In the genomic region with DNA sequence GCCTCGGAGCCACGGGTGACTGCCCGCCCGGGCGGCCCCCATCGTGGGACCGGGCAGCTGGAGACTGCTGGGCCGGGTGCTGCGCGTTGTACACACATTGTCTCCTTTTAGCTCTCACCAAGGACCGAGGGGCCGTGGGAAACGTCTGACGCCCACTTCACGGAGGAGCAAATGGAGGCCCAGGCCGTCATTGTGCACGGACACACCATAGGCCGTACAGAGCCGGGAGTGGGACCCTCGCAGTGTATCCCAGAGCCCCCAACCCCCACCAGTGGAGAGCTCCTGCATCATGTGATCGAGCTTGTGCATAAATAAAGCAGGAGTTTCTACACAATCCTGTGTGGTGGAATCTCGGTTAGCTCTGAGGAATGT, we compare ENCODE assay signal across 8 cellular contexts. TPM values are rescaled to one million over a fixed set of nuclear protein-coding genes. Genes with fewer than 3 reads are reported as not detected.
DNase-seq lines count a peak whose midpoint lies in the region; ATAC-seq lines count a peak whose summit lies in the region.

No MANE protein-coding gene starts in this region.

- H3K4me1 Mint-ChIP-seq in effector memory CD8-positive, alpha-beta T cell (ENCODE audit: low read depth in 2 of 2), result peaks cover 10 to 19% of the 10 kb centered on the region in 2 donors

- H3K9me3 Mint-ChIP-seq in effector memory CD8-positive, alpha-beta T cell, result no peaks in the 10 kb centered on the region

- H3K27ac Mint-ChIP-seq in effector memory CD8-positive, alpha-beta T cell, result no peak overlapping the region

- no peaks in the 10 kb centered on the region for H3K27me3 Mint-ChIP-seq in effector memory CD8-positive, alpha-beta T cell

- ATAC-seq in effector memory CD8-positive, alpha-beta T cell (replicated peaks), result no peak

- H3K36me3 Mint-ChIP-seq in effector memory CD8-positive, alpha-beta T cell (ENCODE audit: insufficient read depth), result peaks cover 36% of the 10 kb centered on the region

- H3K4me3 Mint-ChIP-seq in effector memory CD8-positive, alpha-beta T cell, result peak overlapping the region; percentile 79 to 84

- DNase-seq in stimulated activated CD4-positive, alpha-beta T cell treated with anti-CD3 and anti-CD28 coated beads, Interleukin-15, amount 100 ng/mL, for 24 hours, result peak; percentile 32
- DNase-seq in stimulated activated CD4-positive, alpha-beta T cell treated with anti-CD3 and anti-CD28 coated beads, Interleukin-1b, Interleukin-23, amount 100 ng/mL, for 48 hours, result no peak
- peak; percentile 23 for DNase-seq in RKO (ENCODE audit: low spot score)
- DNase-seq in effector memory CD8-positive, alpha-beta T cell, result no peak
- peak; percentile 23 for DNase-seq in myocyte (ENCODE audit: low read depth)
- no peak for DNase-seq in NCI-H510A treated with DMSO at 0.1 percent for 48 hours (lab: John Stamatoyannopoulos, UW)
- no peak for DNase-seq in 8988T
- DNase-seq in GOT3 (lab: John Stamatoyannopoulos, UW), result no peak

RNA-seq across cellular contexts. Expression of a gene that starts 0.7 kb away (rescaled TPM):
- 48.8 and 57.9 TPM in 2 replicates for total RNA-seq in myocyte
- 40.3 TPM for polyA plus RNA-seq in myocyte (2012)

RNA-seq across cellular contexts. Expression of a gene that starts 24.0 kb away (rescaled TPM):
- 147 and 169 TPM in 2 replicates for total RNA-seq in myocyte
- 76.5 TPM for polyA plus RNA-seq in myocyte (2012)

Comparison
In these comparisons a context has a peak if more than half of its experiments do, and no peak if none do; other contexts are left out.
1. DNase-seq: peak in stimulated activated CD4-positive, alpha-beta T cell treated with anti-CD3 and anti-CD28 coated beads, Interleukin-15, amount 100 ng/mL, for 24 hours (single experiment), RKO (single experiment) and myocyte (single experiment); none in stimulated activated CD4-positive, alpha-beta T cell treated with anti-CD3 and anti-CD28 coated beads, Interleukin-1b, Interleukin-23, amount 100 ng/mL, for 48 hours (single experiment), effector memory CD8-positive, alpha-beta T cell (0 of 3), NCI-H510A treated with DMSO at 0.1 percent for 48 hours (single experiment), 8988T (single experiment) and GOT3 (single experiment).